Comparison of ENCODE assay signal across 9 cellular contexts in the genomic region with DNA sequence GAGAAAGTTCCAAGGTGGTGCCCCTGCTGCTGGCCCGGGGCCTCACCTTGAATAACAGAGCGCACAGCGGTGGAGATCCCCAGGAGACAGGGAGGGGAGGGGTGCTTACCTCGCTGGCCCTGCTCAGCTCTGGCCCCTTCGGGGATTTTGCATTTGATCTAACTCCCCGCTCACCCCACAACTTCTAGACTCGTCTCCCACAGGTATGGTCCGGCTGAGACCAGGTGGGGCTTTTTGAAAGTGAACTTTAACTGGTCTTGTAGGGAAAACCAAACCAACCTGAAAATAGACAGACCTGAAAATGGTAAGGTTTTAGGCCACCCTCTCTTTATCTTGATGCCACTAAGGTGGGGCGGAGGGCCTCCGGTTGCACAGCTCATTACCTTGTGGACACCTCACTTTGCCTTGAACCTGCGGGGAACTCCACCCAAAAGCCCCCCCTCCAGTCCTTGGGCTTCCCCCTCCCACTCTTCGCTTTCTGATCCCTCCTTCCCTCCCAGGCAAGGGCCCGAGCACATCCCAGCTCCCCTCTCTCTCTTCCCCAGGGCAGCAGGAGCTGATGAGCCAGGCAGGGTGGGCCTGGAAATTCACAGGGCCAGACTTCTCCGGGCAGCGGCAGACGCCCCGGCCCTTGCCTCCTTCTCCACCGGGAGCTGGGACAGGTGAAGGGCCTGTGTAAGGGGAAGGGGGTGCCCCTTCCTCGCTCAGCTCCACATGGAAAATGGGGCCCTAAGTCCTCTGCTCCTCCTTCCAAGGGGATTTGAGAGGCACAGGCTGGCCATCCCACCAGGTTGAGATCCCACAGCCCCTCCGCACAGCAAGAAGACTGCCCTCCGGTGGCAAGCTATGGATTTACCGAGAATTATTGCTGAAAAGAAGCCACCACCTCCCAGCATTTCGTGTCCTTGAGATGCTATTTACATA. TPM values are rescaled to one million over a fixed set of nuclear protein-coding genes. Genes with fewer than 3 reads are reported as not detected.
DNase-seq lines count a peak whose midpoint lies in the region; ATAC-seq and TF ChIP-seq lines count a peak whose summit lies in the region.
"Had no signal": no experiment of that assay in that cellular context is flagged by ENCODE, and none has a peak within 500 bp of the region (broad histone marks: within the 10 kb centered on the region; RNA-seq: fewer than 3 reads in every experiment).

No MANE protein-coding gene starts in this region.

- H3K36me3 Mint-ChIP-seq in activated CD8-positive, alpha-beta memory T cell treated with anti-CD3 and anti-CD28 coated beads, Interleukin-2, amount 10 ng/mL, durations not matched to agents 7 days and 5 days, result peaks cover 48% of the 10 kb centered on the region

- CTCF ChIA-PET in activated CD8-positive, alpha-beta memory T cell treated with anti-CD3 and anti-CD28 coated beads, Interleukin-2, amount 10 ng/mL, durations not matched to agents 7 days and 5 days (lab: Charles Lee), result interaction anchor here (0.8 to 4.5 kb wide), 22 partner anchors 8 to 105 kb away, joined by 3 to 39 read pairs (median 4); a partner anchor contains a TSS

- no peak overlapping the region for H3K4me3 Mint-ChIP-seq in activated CD8-positive, alpha-beta memory T cell treated with anti-CD3 and anti-CD28 coated beads, Interleukin-2, amount 10 ng/mL, durations not matched to agents 7 days and 5 days

- H3K4me3 ChIP-seq in AG10803 (ENCODE audit: low read length), result no peak overlapping the region
- H3K4me3 ChIP-seq: SJSA1 had no signal

- peaks cover 6% of the 10 kb centered on the region for H3K27me3 Mint-ChIP-seq in activated CD8-positive, alpha-beta memory T cell treated with anti-CD3 and anti-CD28 coated beads, Interleukin-2, amount 10 ng/mL, durations not matched to agents 7 days and 5 days

- H3K4me1 Mint-ChIP-seq in activated CD8-positive, alpha-beta memory T cell treated with anti-CD3 and anti-CD28 coated beads, Interleukin-2, amount 10 ng/mL, durations not matched to agents 7 days and 5 days, result peaks cover 57% of the 10 kb centered on the region

- H3K27ac Mint-ChIP-seq in activated CD8-positive, alpha-beta memory T cell treated with anti-CD3 and anti-CD28 coated beads, Interleukin-2, amount 10 ng/mL, durations not matched to agents 7 days and 5 days, result no peak overlapping the region

- peak; percentile 55 for DNase-seq in AG10803 (ENCODE audit: low read depth)
- peak; percentile 13 for DNase-seq in NCI-H1694 treated with DMSO at 0.1 percent for 48 hours (lab: John Stamatoyannopoulos, UW)
- DNase-seq in activated CD8-positive, alpha-beta memory T cell treated with anti-CD3 and anti-CD28 coated beads, Interleukin-2, amount 10 ng/mL, durations not matched to agents 7 days and 5 days, result peak; percentile 71
- DNase-seq in germinal center (ENCODE audit: low spot score), result peak; percentile 81
- peak; percentile 73 for DNase-seq in stimulated activated CD4-positive, alpha-beta T cell treated with anti-CD3 and anti-CD28 coated beads, Interleukin-15, amount 100 ng/mL, for 24 hours
- no peak for DNase-seq in effector CD4-positive, alpha-beta T cell

- ATAC-seq in HG02642 (IDR thresholded peaks at IDR 0.05; ENCODE audit: poor library complexity, unreplicated experiment), result peak; percentile 50
- peak; percentile 57 for ATAC-seq in activated CD8-positive, alpha-beta memory T cell treated with anti-CD3 and anti-CD28 coated beads, Interleukin-2, amount 10 ng/mL, durations not matched to agents 7 days and 5 days

- H3K9me3 Mint-ChIP-seq in activated CD8-positive, alpha-beta memory T cell treated with anti-CD3 and anti-CD28 coated beads, Interleukin-2, amount 10 ng/mL, durations not matched to agents 7 days and 5 days (ENCODE audit: low read depth), result peaks cover 10% of the 10 kb centered on the region

- peak; percentile 78 for TF ChIP-seq CTCF in AG10803 (conservative IDR thresholded peaks at IDR 0.05; ENCODE audit: low read length)
- TF ChIP-seq CTCF in GM12872 (IDR thresholded peaks at IDR 0.05; ENCODE audit: insufficient read depth, low read depth, low read length), result peak; percentile 80

RNA-seq across cellular contexts. Expression of a gene that starts 16.1 kb away (rescaled TPM):
- total RNA-seq in activated CD8-positive, alpha-beta memory T cell treated with anti-CD3 and anti-CD28 coated beads, Interleukin-2, amount 10 ng/mL, durations not matched to agents 7 days and 5 days, result 10 to 100 TPM in 1 of 2 experiments, 1 to 10 TPM in 1; 3.8 to 14.8 TPM
- total RNA-seq: SJSA1 had no signal

RNA-seq across cellular contexts. Expression of a gene that starts 59.9 kb away (rescaled TPM):
- 10 to 100 TPM; 41.4 to 59.3 TPM for total RNA-seq in activated CD8-positive, alpha-beta memory T cell treated with anti-CD3 and anti-CD28 coated beads, Interleukin-2, amount 10 ng/mL, durations not matched to agents 7 days and 5 days
